In the genomic region with DNA sequence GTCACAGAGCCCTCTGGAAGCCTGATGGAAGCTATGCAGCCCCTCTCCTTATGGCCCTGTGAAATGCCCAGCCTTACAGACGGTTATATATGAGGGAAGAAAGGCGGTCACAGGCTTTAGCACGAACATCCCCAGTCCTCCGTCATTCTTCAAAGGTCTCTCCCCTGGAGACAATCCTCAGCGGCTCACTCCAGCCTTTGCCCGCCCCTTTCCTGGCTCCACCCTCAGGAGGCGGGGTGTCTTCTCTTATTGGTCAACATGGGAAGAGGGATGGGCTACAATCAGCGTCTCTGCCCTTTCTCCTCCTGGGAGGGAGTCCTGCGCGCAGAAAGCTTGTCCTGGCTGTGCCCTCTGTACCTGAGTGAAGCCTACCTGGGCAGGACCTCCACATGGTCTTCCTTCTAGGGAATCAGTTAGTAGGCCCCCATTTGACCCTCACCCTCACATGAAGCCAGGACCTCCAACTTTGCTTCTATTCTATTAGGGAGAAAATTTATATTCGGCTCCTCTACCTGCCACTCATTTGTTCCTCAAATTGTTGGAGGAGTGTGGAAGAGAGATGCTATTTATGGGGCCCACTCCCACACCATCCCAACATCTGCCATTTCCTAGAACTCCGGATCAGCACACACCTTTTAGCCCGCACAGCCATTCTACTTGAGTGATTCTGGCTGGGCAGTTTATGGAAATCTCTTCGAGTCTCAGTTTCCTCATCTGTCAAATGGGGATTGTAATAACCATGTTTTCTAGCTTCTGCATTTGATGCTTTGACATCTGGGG, we compare ENCODE assay signal across 11 cellular contexts.
DNase-seq lines count a peak whose midpoint lies in the region; ATAC-seq and TF ChIP-seq lines count a peak whose summit lies in the region.
"Had no signal": no experiment of that assay in that cellular context is flagged by ENCODE, and none has a peak within 500 bp of the region (broad histone marks: within the 10 kb centered on the region; RNA-seq: fewer than 3 reads in every experiment).

No MANE protein-coding gene starts in this region.

- peaks cover 0 to 7% (median 0%) of the 10 kb centered on the region in 12 donors for H3K4me1 ChIP-seq in heart left ventricle

- no peak overlapping the region for H3K27ac ChIP-seq in heart left ventricle
- H3K27ac ChIP-seq: PC-9 had no signal

- peaks cover 11 to 81% (median 35%) of the 10 kb centered on the region in 9 donors for H3K27me3 ChIP-seq in heart left ventricle

- H3K27ac Mint-ChIP-seq in progenitor cell of endocrine pancreas = no peak overlapping the region
- no peak overlapping the region for H3K27ac Mint-ChIP-seq in mesothelial cell of epicardium
- H3K27ac Mint-ChIP-seq: memory B cell had no signal

- no peaks in the 10 kb centered on the region for H3K9me3 Mint-ChIP-seq in progenitor cell of endocrine pancreas (ENCODE audit: low read depth)
- no peaks in the 10 kb centered on the region for H3K9me3 Mint-ChIP-seq in mesothelial cell of epicardium

- H3K4me1 Mint-ChIP-seq in progenitor cell of endocrine pancreas (ENCODE audit: low read depth) (peaks cover 4% of the 10 kb centered on the region), mesothelial cell of epicardium (peaks cover 5% of the 10 kb centered on the region)

- TF ChIP-seq POLR2A in heart left ventricle (IDR thresholded peaks at IDR 0.05) = no peak

- TF ChIP-seq CTCF in progenitor cell of endocrine pancreas (IDR thresholded peaks at IDR 0.05; ENCODE audit: unreplicated experiment) (no peak), heart left ventricle (IDR thresholded peaks at IDR 0.05) (no peak), mesothelial cell of epicardium (IDR thresholded peaks at IDR 0.05; ENCODE audit: unreplicated experiment) (no peak)

- H3K36me3 Mint-ChIP-seq in progenitor cell of endocrine pancreas (ENCODE audit: insufficient read depth) (no peaks in the 10 kb centered on the region), mesothelial cell of epicardium (no peaks in the 10 kb centered on the region)
- H3K36me3 Mint-ChIP-seq: memory B cell had no signal

- H3K9me3 ChIP-seq in heart left ventricle = no peaks in the 10 kb centered on the region

- 31 to 40% (median 35%) methylated on average over 14 of the region's 14 CpGs for WGBS in heart left ventricle, 4 donors

- no peak for ATAC-seq in heart left ventricle

- H3K4me3 ChIP-seq in heart left ventricle = no peak overlapping the region
- H3K4me3 ChIP-seq: PC-9 had no signal

- intact Hi-C loops in heart left ventricle (cut with DNase I) = no loop called here

- no peaks in the 10 kb centered on the region for H3K36me3 ChIP-seq in heart left ventricle

- H3K4me3 Mint-ChIP-seq in progenitor cell of endocrine pancreas (ENCODE audit: low read depth) = no peak overlapping the region
- H3K4me3 Mint-ChIP-seq in mesothelial cell of epicardium = no peak overlapping the region
- H3K4me3 Mint-ChIP-seq: memory B cell had no signal

- peak; percentile 2 for DNase-seq in activated CD8-positive, alpha-beta memory T cell treated with anti-CD3 and anti-CD28 coated beads, Interleukin-2, amount 50 U/mL, for 24 hours (ENCODE audit: extremely low read depth)
- DNase-seq in activated CD8-positive, alpha-beta memory T cell treated with anti-CD3 and anti-CD28 coated beads, Interleukin-2, amount 50 U/mL, for 48 hours = no peak
- peak; percentile 79 for DNase-seq in NCI-H2227 (lab: John Stamatoyannopoulos, UW; ENCODE audit: unreplicated experiment)
- DNase-seq in dermis blood vessel endothelial cell = peak; percentile 27
- peak; percentile 37 for DNase-seq in progenitor cell of endocrine pancreas (ENCODE audit: low spot score, unreplicated experiment)
- no peak for DNase-seq in heart left ventricle
- DNase-seq in SIG-M5 (lab: John Stamatoyannopoulos, UW) = no peak
- no peak for DNase-seq in mesothelial cell of epicardium (ENCODE audit: low spot score in 2 of 2, unreplicated experiment in 2 of 2)
- DNase-seq: activated CD4-positive, alpha-beta T cell treated with anti-CD3 and anti-CD28 coated beads, Interleukin-2, amount 50 U/mL, for 4 hours; PC-9 had no signal

- H3K27me3 Mint-ChIP-seq in progenitor cell of endocrine pancreas (peaks cover 82% of the 10 kb centered on the region), mesothelial cell of epicardium (ENCODE audit: low read depth) (peaks cover 85% of the 10 kb centered on the region)

Comparison
In these comparisons a context has a peak if more than half of its experiments do, and no peak if none do; other contexts are left out.
1. DNase-seq: peak in activated CD8-positive, alpha-beta memory T cell treated with anti-CD3 and anti-CD28 coated beads, Interleukin-2, amount 50 U/mL, for 24 hours (single experiment), NCI-H2227 (single experiment), dermis blood vessel endothelial cell (single experiment) and progenitor cell of endocrine pancreas (single experiment); none in activated CD8-positive, alpha-beta memory T cell treated with anti-CD3 and anti-CD28 coated beads, Interleukin-2, amount 50 U/mL, for 48 hours (single experiment), heart left ventricle (0 of 5), SIG-M5 (single experiment) and mesothelial cell of epicardium (0 of 2).